In the genomic region with DNA sequence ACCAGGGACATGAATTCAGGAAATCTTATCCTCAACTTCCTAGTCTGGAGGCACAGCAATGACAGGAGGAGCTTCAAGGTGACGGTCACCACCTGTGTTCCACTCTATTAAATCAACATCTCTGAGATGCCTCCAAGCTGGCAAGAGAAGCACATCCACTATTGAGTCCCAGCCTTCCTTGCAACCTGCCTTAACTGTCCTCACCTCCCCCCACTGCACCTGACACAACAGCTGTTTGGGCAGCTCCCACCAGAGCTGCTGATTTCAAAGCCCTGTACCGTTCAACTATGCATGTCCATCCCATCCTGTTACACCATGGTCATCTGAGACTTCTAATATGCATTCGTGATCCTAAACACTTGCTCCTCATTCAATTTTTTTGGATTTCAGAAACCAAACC, we compare ENCODE assay signal across 18 cellular contexts.
DNase-seq lines count a peak whose midpoint lies in the region; ATAC-seq, FAIRE-seq and TF ChIP-seq lines count a peak whose summit lies in the region.
"Had no signal": no experiment of that assay in that cellular context is flagged by ENCODE, and none has a peak within 500 bp of the region (broad histone marks: within the 10 kb centered on the region; RNA-seq: fewer than 3 reads in every experiment).

No MANE protein-coding gene starts in this region.

- H3K27me3 Mint-ChIP-seq in neural crest cell (ENCODE audit: low read depth) = no peaks in the 10 kb centered on the region

- H3K4me1 Mint-ChIP-seq in neural crest cell = peaks cover 63% of the 10 kb centered on the region
- H3K4me1 Mint-ChIP-seq: CD14-positive monocyte; CD4-positive, alpha-beta memory T cell had no signal

- intact Hi-C loops in left lung (cut with DNase I) = loop anchor here in 1 of 2 donors (10.0 kb wide), 1 partner anchor 1024 kb away; no protein-coding TSS in a partner anchor

- H3K9me3 ChIP-seq in WERI-Rb-1 (ENCODE audit: severe bottlenecking) (no peaks in the 10 kb centered on the region), left lung (no peaks in the 10 kb centered on the region)
- H3K9me3 ChIP-seq: BLaER1 had no signal

- H3K9me3 Mint-ChIP-seq in neural crest cell = peaks cover 3% of the 10 kb centered on the region
- H3K9me3 Mint-ChIP-seq: H9 had no signal

- H3K27ac Mint-ChIP-seq in neural crest cell (ENCODE audit: unreplicated experiment) = peak overlapping the region; percentile 32
- H3K27ac Mint-ChIP-seq: CD14-positive monocyte; CD4-positive, alpha-beta memory T cell had no signal

- FAIRE-seq in GM12892 (lab: Jason Lieb, UNC) = peak; percentile 38

- DNase-seq in GM12892 (ENCODE audit: insufficient read length) = no peak
- peak; percentile 43 for DNase-seq in WERI-Rb-1
- DNase-seq in left kidney (ENCODE audit: low read depth, low spot score) = peak; percentile 95
- DNase-seq in neural crest cell (ENCODE audit: low read depth, low spot score) = no peak
- no peak for DNase-seq in GM10266 (ENCODE audit: extremely low spot score)
- no peak for DNase-seq in left lobe of liver (ENCODE audit: low spot score)
- no peak for DNase-seq in left lung
- DNase-seq: 8988T; CD4-positive, alpha-beta memory T cell; DMS153; DMS79; GDM1; GOT3; H9 had no signal

- H3K4me3 ChIP-seq in WERI-Rb-1 (ENCODE audit: low read depth, low read length) (no peak overlapping the region), left lung (no peak overlapping the region)
- H3K4me3 ChIP-seq: BLaER1 had no signal

- ATAC-seq in left lobe of liver (no peak), left lung (no peak), HG03460 (IDR thresholded peaks at IDR 0.05; ENCODE audit: unreplicated experiment) (no peak)

- H3K36me3 ChIP-seq in WERI-Rb-1 = no peaks in the 10 kb centered on the region
- no peaks in the 10 kb centered on the region for H3K36me3 ChIP-seq in left lung
- H3K36me3 ChIP-seq: BLaER1 had no signal

- TF ChIP-seq POLR2A in GM12892 (IDR thresholded peaks at IDR 0.05; ENCODE audit: low read depth, low read length) = no peak

- no peaks in the 10 kb centered on the region for H3K36me3 Mint-ChIP-seq in neural crest cell (ENCODE audit: low read depth)
- H3K36me3 Mint-ChIP-seq: CD14-positive monocyte; CD4-positive, alpha-beta memory T cell had no signal

- TF ChIP-seq CTCF in WERI-Rb-1 (IDR thresholded peaks at IDR 0.05; ENCODE audit: low read depth, low read length) = no peak
- no peak for TF ChIP-seq CTCF in neural crest cell (conservative IDR thresholded peaks at IDR 0.05)
- no peak for TF ChIP-seq CTCF in GM10266 (IDR thresholded peaks at IDR 0.05; ENCODE audit: control insufficient read depth, insufficient read depth, low read depth, missing control alignments)
- no peak for TF ChIP-seq CTCF in left lung (IDR thresholded peaks at IDR 0.05)

- H3K27ac ChIP-seq in WERI-Rb-1 = no peak overlapping the region
- no peak overlapping the region for H3K27ac ChIP-seq in left lung
- H3K27ac ChIP-seq: BLaER1, HL-60 had no signal

- H3K27me3 ChIP-seq in WERI-Rb-1 (ENCODE audit: insufficient read depth, low read depth, severe bottlenecking) (no peaks in the 10 kb centered on the region), left lung (no peaks in the 10 kb centered on the region)
- H3K27me3 ChIP-seq: BLaER1 had no signal

- H3K4me1 ChIP-seq in left lung = no peaks in the 10 kb centered on the region
- H3K4me1 ChIP-seq: BLaER1 had no signal

- no peak overlapping the region for H3K4me3 Mint-ChIP-seq in neural crest cell
- H3K4me3 Mint-ChIP-seq: CD14-positive monocyte; CD4-positive, alpha-beta memory T cell; H9 had no signal

Comparison
In these comparisons a context has a peak if more than half of its experiments do, and no peak if none do; other contexts are left out.
1. DNase-seq: peak in WERI-Rb-1 (single experiment) and left kidney (single experiment); none in GM12892 (single experiment), neural crest cell (single experiment), GM10266 (single experiment), left lobe of liver (single experiment) and left lung (0 of 2).